ENCODE assay signal across 9 cellular contexts in the genomic region with DNA sequence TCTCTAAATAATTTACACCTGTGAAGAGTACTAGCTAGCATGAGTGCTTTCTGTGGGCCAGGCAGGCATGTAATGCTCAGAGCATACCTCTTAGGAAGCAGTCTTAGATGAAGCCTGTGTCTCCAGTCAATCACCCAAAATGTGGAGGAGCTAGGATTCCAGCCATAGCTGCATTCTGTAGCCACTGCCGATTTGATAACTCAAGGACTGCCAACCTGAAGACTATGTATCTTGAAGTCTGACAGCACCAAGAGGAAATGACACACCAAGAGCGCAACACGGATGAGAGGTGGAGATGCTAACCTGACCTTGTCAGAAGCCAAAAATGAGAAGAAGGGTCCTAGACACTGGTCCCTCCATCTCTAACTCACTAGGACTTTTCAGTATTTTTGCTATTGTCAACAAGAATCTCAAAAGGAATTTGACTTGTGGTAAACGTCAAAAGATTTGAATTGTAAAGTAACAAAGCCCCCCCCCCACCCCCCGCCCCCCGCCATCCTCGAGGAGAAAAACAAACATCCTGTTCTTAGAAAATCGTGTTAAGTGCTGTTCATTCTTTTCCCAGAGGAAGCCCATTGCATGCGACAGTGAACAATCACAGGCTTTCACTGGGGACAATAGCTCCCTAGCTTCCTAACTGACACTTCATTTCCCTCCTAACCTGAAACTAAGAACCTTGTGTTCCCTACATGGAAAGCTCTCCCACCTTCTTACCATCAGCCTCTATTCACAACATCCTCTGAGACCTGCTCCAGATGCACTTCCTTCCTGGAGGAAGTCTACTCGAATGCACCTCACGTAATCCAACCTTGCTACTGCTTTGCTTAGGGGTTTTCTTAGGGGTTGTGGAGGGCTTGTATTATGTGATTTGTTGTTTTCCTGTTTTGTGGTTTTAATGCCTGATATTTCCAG. TPM values are rescaled to one million over a fixed set of nuclear protein-coding genes. Genes with fewer than 3 reads are reported as not detected.
DNase-seq lines count a peak whose midpoint lies in the region; ATAC-seq and TF ChIP-seq lines count a peak whose summit lies in the region.
"Had no signal": no experiment of that assay in that cellular context is flagged by ENCODE, and none has a peak within 500 bp of the region (broad histone marks: within the 10 kb centered on the region; RNA-seq: fewer than 3 reads in every experiment).

No MANE protein-coding gene starts in this region.

- H3K4me1 ChIP-seq in left ventricle myocardium inferior = peaks cover 99% of the 10 kb centered on the region
- H3K4me1 ChIP-seq in lung (ENCODE audit: control insufficient read depth in 2 of 2, insufficient read depth in 2 of 2, low read length in 2 of 2) = peaks cover 40 to 58% of the 10 kb centered on the region in 2 donors
- peaks cover 58% of the 10 kb centered on the region for H3K4me1 ChIP-seq in vagina

- H3K27me3 ChIP-seq in left ventricle myocardium inferior (ENCODE audit: low read depth) (no peaks in the 10 kb centered on the region), lung (ENCODE audit: control insufficient read depth, insufficient read depth) (no peaks in the 10 kb centered on the region), vagina (no peaks in the 10 kb centered on the region), dorsolateral prefrontal cortex (no peaks in the 10 kb centered on the region)

- H3K9me3 Mint-ChIP-seq in activated naive CD8-positive, alpha-beta T cell (ENCODE audit: low read depth) = no peaks in the 10 kb centered on the region

- peak overlapping the region; percentile 98 for H3K27ac ChIP-seq in left ventricle myocardium inferior (replicated peaks)
- H3K27ac ChIP-seq in lung (ENCODE audit: low read depth in 1 of 2, low read length in 1 of 2) = peak overlapping the region; percentile 74 to 94
- H3K27ac ChIP-seq in vagina = peak overlapping the region; percentile 55
- peak overlapping the region in 23 of 59 donors; percentile 0 to 72 (median 23) for H3K27ac ChIP-seq in dorsolateral prefrontal cortex

- ATAC-seq in Right ventricle myocardium inferior (no peak), lung (ENCODE audit: insufficient read depth, low FRiP score) (no peak), GM21390 (IDR thresholded peaks at IDR 0.05; ENCODE audit: unreplicated experiment) (no peak)

- peak overlapping the region; percentile 68 for H3K4me3 Mint-ChIP-seq in activated naive CD8-positive, alpha-beta T cell

- DNase-seq in left ventricle myocardium inferior (no peak), Right ventricle myocardium inferior (ENCODE audit: missing footprints) (no peak), lung (ENCODE audit: low spot score) (no peak), vagina (ENCODE audit: extremely low spot score in 2 of 2) (no peak), dorsolateral prefrontal cortex (no peak), CD1c-positive myeloid dendritic cell (ENCODE audit: extremely low spot score) (no peak)
- DNase-seq: EL had no signal

- TF ChIP-seq POLR2A in vagina (IDR thresholded peaks at IDR 0.05) = no peak

- H3K4me3 ChIP-seq in left ventricle myocardium inferior = peak overlapping the region; percentile 23
- no peak overlapping the region for H3K4me3 ChIP-seq in lung
- H3K4me3 ChIP-seq in vagina = peak overlapping the region in 1 of 2 donors; percentile 9
- no peak overlapping the region for H3K4me3 ChIP-seq in dorsolateral prefrontal cortex

- peak overlapping the region; percentile 91 for H3K27ac Mint-ChIP-seq in activated naive CD8-positive, alpha-beta T cell

- H3K27me3 Mint-ChIP-seq in activated naive CD8-positive, alpha-beta T cell = no peaks in the 10 kb centered on the region

- peaks cover 19% of the 10 kb centered on the region for H3K36me3 Mint-ChIP-seq in activated naive CD8-positive, alpha-beta T cell

- no peaks in the 10 kb centered on the region for H3K36me3 ChIP-seq in left ventricle myocardium inferior
- peaks cover 0 to 5% of the 10 kb centered on the region in 2 donors for H3K36me3 ChIP-seq in lung (ENCODE audit: control insufficient read depth in 2 of 2, insufficient read depth in 2 of 2, low read length in 2 of 2)
- no peaks in the 10 kb centered on the region for H3K36me3 ChIP-seq in vagina

- no peak for TF ChIP-seq CTCF in left ventricle myocardium inferior (IDR thresholded peaks at IDR 0.05; ENCODE audit: borderline replicate concordance)
- no peak for TF ChIP-seq CTCF in lung (IDR thresholded peaks at IDR 0.05; ENCODE audit: control extremely low read depth, extremely low read depth)
- TF ChIP-seq CTCF in vagina (IDR thresholded peaks at IDR 0.05) = no peak
- no peak for TF ChIP-seq CTCF in dorsolateral prefrontal cortex (IDR thresholded peaks at IDR 0.05 in 54 of 56, conservative IDR thresholded peaks at IDR 0.05 in 2 of 56; ENCODE audit: low read depth in 1 of 56, partially characterized antibody in 56 of 56)

- H3K9me3 ChIP-seq in left ventricle myocardium inferior (replicated peaks) (no peaks in the 10 kb centered on the region), lung (ENCODE audit: control insufficient read depth in 2 of 2, insufficient read depth in 1 of 2, low read length in 1 of 2) (no peaks in the 10 kb centered on the region), vagina (no peaks in the 10 kb centered on the region)

- H3K4me1 Mint-ChIP-seq in activated naive CD8-positive, alpha-beta T cell (ENCODE audit: low read depth) = peaks cover 92% of the 10 kb centered on the region

- intact Hi-C loops in left ventricle myocardium inferior (cut with micrococcal nuclease) = no loop called here
- intact Hi-C loops in Right ventricle myocardium inferior (cut with DNase I) = loop anchor here (2.0 kb wide), 1 partner anchor 14 kb away; the partner anchor contains the start of gene CDC42EP3
- intact Hi-C loops in vagina (cut with DNase I) = no loop called here
- intact Hi-C loops in dorsolateral prefrontal cortex (cut with DNase I) = no loop called here

- 33 to 52% methylated on average over 11 of the region's 11 CpGs for whole genome bisulfite sequencing in lung, 2 donors

RNA-seq across cellular contexts. Expression of gene CDC42EP3, which starts 14.7 kb away (rescaled TPM):
- total RNA-seq in left ventricle myocardium inferior = 81.9 TPM
- 91.3 TPM for total RNA-seq in Right ventricle myocardium inferior
- total RNA-seq in lung = 10 to 100 TPM; 38.7 to 59.0 TPM
- polyA plus RNA-seq in lung = 10 to 100 TPM; 22.9 to 37.4 TPM
- total RNA-seq in vagina = 44.4 TPM
- 10 to 100 TPM in 113 of 120 experiments, 1 to 10 TPM in 7; 6.3 to 30.3 (median 17.6) TPM for total RNA-seq in dorsolateral prefrontal cortex
